ENCODE assay signal across 4 cellular contexts in genomic region chr16:55666012-55666411, GRCh38. TPM values are rescaled to one million over a fixed set of nuclear protein-coding genes. Genes with fewer than 3 reads are reported as not detected.
"Had no signal": no experiment of that assay in that cellular context is flagged by ENCODE, and none has a peak within 500 bp of the region (broad histone marks: within the 10 kb centered on the region; RNA-seq: fewer than 3 reads in every experiment).

No MANE protein-coding gene starts in this region.

- DNase-seq: GDM1, GF-D8 had no signal

- H3K4me3 ChIP-seq: GM12878 had no signal

- ATAC-seq: GM12878 had no signal

RNA-seq across cellular contexts. Expression of gene SLC6A2, which starts 10.2 kb away (rescaled TPM):
- total RNA-seq: G401, GM12878 had no signal
